ENCODE assay signal across 23 cellular contexts in the genomic region with DNA sequence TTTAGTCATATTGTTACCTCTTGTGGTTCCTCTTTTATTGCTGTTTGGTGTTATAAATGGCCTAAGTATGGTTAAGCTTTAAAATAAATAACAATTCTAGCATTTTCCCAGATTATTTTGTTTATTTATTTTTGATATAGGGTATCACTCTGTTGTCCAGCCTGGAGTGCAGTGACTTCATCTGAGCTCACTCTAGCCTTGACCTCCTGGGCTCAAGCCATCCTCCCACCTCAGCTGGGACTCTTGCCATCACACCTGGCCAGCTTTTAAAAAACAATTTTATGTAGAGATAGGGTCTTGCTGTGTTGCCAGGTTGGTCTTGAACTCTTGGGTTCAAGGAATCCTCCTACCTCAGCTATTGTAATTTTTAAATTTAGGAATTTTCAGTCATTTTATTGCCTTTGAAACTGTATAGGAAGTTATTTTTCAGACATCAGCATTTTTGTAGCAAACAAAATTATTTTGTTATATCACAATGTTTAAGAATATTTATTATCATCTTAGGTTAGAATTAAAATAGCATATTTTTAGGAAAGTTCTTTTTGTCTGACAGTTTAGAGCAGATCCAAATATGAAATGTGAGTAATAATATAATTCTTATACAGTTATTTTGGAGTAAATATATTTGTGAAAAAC.
DNase-seq lines count a peak whose midpoint lies in the region; ATAC-seq, FAIRE-seq and TF ChIP-seq lines count a peak whose summit lies in the region.
"Had no signal": no experiment of that assay in that cellular context is flagged by ENCODE, and none has a peak within 500 bp of the region (broad histone marks: within the 10 kb centered on the region; RNA-seq: fewer than 3 reads in every experiment).

No MANE protein-coding gene starts in this region.

- ATAC-seq in T-helper 17 cell, result no peak
- ATAC-seq in left lobe of liver, result peak; percentile 55

- intact Hi-C loops in thyroid gland (cut with DNase I), result no loop called here

- peak overlapping the region; percentile 43 for H3K27ac Mint-ChIP-seq in T-helper 17 cell
- H3K27ac Mint-ChIP-seq: CD4-positive, CD25-positive, alpha-beta regulatory T cell had no signal

- no peaks in the 10 kb centered on the region for H3K27me3 Mint-ChIP-seq in T-helper 17 cell
- H3K27me3 Mint-ChIP-seq: CD4-positive, CD25-positive, alpha-beta regulatory T cell; CD8-positive, alpha-beta memory T cell had no signal

- H3K36me3 ChIP-seq in thyroid gland, result no peaks in the 10 kb centered on the region
- H3K36me3 ChIP-seq: BE2C had no signal

- DNase-seq in T-helper 17 cell (no peak), left lobe of liver (ENCODE audit: low spot score) (no peak), thyroid gland (no peak), hippocampal formation (lab: John Stamatoyannopoulos, UW) (no peak), DMS114 treated with DMSO at 0.1 percent for 48 hours (lab: John Stamatoyannopoulos, UW; ENCODE audit: unreplicated experiment) (no peak), 8988T (no peak)
- DNase-seq: ACHN; BE2C; C1 segment of cervical spinal cord; CD4-positive, CD25-positive, alpha-beta regulatory T cell; CD8-positive, alpha-beta memory T cell; COR-L47; DMS 273 treated with DMSO at 0.1 percent for 48 hours; GDM1; GM23248; HCEC 1CT; IMR-90; KBM-7 had no signal

- TF ChIP-seq POLR2A in thyroid gland (IDR thresholded peaks at IDR 0.05), result no peak

- peak; percentile 81 for FAIRE-seq in G401.6 (lab: Jason Lieb, UNC)
- FAIRE-seq: GM12892, GM18507, H54 had no signal

- no peaks in the 10 kb centered on the region for H3K36me3 Mint-ChIP-seq in T-helper 17 cell (ENCODE audit: low read depth)

- H3K9me3 ChIP-seq in T-helper 17 cell (ENCODE audit: control insufficient read depth, low read length, poor library complexity, severe bottlenecking) (no peaks in the 10 kb centered on the region), thyroid gland (no peaks in the 10 kb centered on the region)
- H3K9me3 ChIP-seq: BE2C had no signal

- H3K4me1 ChIP-seq in thyroid gland, result peaks cover 3 to 10% of the 10 kb centered on the region in 2 donors
- H3K4me1 ChIP-seq: BE2C had no signal

- H3K27me3 ChIP-seq in thyroid gland, result no peaks in the 10 kb centered on the region
- H3K27me3 ChIP-seq: BE2C had no signal

- peak overlapping the region in 2 of 3 donors; percentile 29 to 32 for H3K27ac ChIP-seq in thyroid gland
- H3K27ac ChIP-seq: GM23248, HL-60 had no signal

- no peak overlapping the region for H3K4me3 Mint-ChIP-seq in T-helper 17 cell
- H3K4me3 Mint-ChIP-seq: CD4-positive, CD25-positive, alpha-beta regulatory T cell; CD8-positive, alpha-beta memory T cell had no signal

- no peak overlapping the region for H3K4me3 ChIP-seq in thyroid gland (replicated peaks in 1 of 3)
- H3K4me3 ChIP-seq: GM23248 had no signal

- no peaks in the 10 kb centered on the region for H3K4me1 Mint-ChIP-seq in T-helper 17 cell

- no peak for TF ChIP-seq CTCF in thyroid gland (IDR thresholded peaks at IDR 0.05)
